In genomic region chr1:196651079-196651478, GRCh38 we compare ENCODE assay signal across 14 cellular contexts.
DNase-seq lines count a peak whose midpoint lies in the region; ATAC-seq and TF ChIP-seq lines count a peak whose summit lies in the region.
"Had no signal": no experiment of that assay in that cellular context is flagged by ENCODE, and none has a peak within 500 bp of the region (broad histone marks: within the 10 kb centered on the region; RNA-seq: fewer than 3 reads in every experiment).

No MANE protein-coding gene starts in this region.

- H3K27ac ChIP-seq in KOPT-K1 (ENCODE audit: low read depth, low read length, poor library complexity, severe bottlenecking) (peak overlapping the region; percentile 71), SU-DHL-6 (ENCODE audit: low read depth, low read length) (no peak overlapping the region)

- H3K4me2 ChIP-seq in SU-DHL-6 (ENCODE audit: low read depth, low read length, poor library complexity, severe bottlenecking), result peak overlapping the region; percentile 49

- H2AFZ ChIP-seq in SU-DHL-6 (ENCODE audit: low read depth, low read length, severe bottlenecking), result peak overlapping the region; percentile 81

- H3K4me1 Mint-ChIP-seq in stimulated activated effector memory CD8-positive, alpha-beta T cell treated with anti-CD3 and anti-CD28 coated beads, Interleukin-12 subunit alpha, Interleukin-12 subunit beta, amount 100 ng/mL, for 72 hours, result peaks cover 7% of the 10 kb centered on the region

- no peaks in the 10 kb centered on the region for H4K20me1 ChIP-seq in SU-DHL-6 (ENCODE audit: low read depth, low read length)

- peak overlapping the region; percentile 62 for H3K4me3 Mint-ChIP-seq in stimulated activated effector memory CD8-positive, alpha-beta T cell treated with anti-CD3 and anti-CD28 coated beads, Interleukin-12 subunit alpha, Interleukin-12 subunit beta, amount 100 ng/mL, for 72 hours

- peak overlapping the region; percentile 83 for H3K27ac Mint-ChIP-seq in stimulated activated effector memory CD8-positive, alpha-beta T cell treated with anti-CD3 and anti-CD28 coated beads, Interleukin-12 subunit alpha, Interleukin-12 subunit beta, amount 100 ng/mL, for 72 hours
- H3K27ac Mint-ChIP-seq: activated T-helper 2 cell treated with anti-CD3 and anti-CD28 coated beads, Interferon-gamma antibody, Interleukin-2, Interleukin-4, amounts not matched to agents 10 μg/mL and 5 μg/mL and 100 μg/mL, durations not matched to agents 14 hours and 24 hours and 36 hours had no signal

- TF ChIP-seq CTCF in SU-DHL-6 (IDR thresholded peaks at IDR 0.05; ENCODE audit: insufficient read depth, low read length, poor library complexity, severe bottlenecking) (no peak), fibroblast of pulmonary artery (IDR thresholded peaks at IDR 0.05; ENCODE audit: low read length, missing control alignments) (no peak)

- no peaks in the 10 kb centered on the region for H3K9me3 Mint-ChIP-seq in stimulated activated effector memory CD8-positive, alpha-beta T cell treated with anti-CD3 and anti-CD28 coated beads, Interleukin-12 subunit alpha, Interleukin-12 subunit beta, amount 100 ng/mL, for 72 hours
- H3K9me3 Mint-ChIP-seq: activated CD4-positive, alpha-beta memory T cell treated with anti-CD3 and anti-CD28 coated beads for 36 hours; activated T-helper 2 cell treated with anti-CD3 and anti-CD28 coated beads, Interferon-gamma antibody, Interleukin-2, Interleukin-4, amounts not matched to agents 10 μg/mL and 5 μg/mL and 100 μg/mL, durations not matched to agents 14 hours and 24 hours and 36 hours; CD14-positive monocyte had no signal

- H3K36me3 ChIP-seq in KOPT-K1 (ENCODE audit: insufficient read depth, low read length) (no peaks in the 10 kb centered on the region), SU-DHL-6 (ENCODE audit: low read length) (no peaks in the 10 kb centered on the region)
- H3K36me3 ChIP-seq: ascending aorta, ovary had no signal

- H3K9me2 ChIP-seq in SU-DHL-6 (replicated peaks; ENCODE audit: insufficient read depth, low read length), result no peaks in the 10 kb centered on the region

- H3K36me3 Mint-ChIP-seq in stimulated activated effector memory CD8-positive, alpha-beta T cell treated with anti-CD3 and anti-CD28 coated beads, Interleukin-12 subunit alpha, Interleukin-12 subunit beta, amount 100 ng/mL, for 72 hours, result no peaks in the 10 kb centered on the region
- H3K36me3 Mint-ChIP-seq: activated CD4-positive, alpha-beta memory T cell treated with anti-CD3 and anti-CD28 coated beads for 36 hours; CD14-positive monocyte had no signal

- no peak overlapping the region for H3K4me3 ChIP-seq in SU-DHL-6 (ENCODE audit: insufficient read depth, low read length, poor library complexity, severe bottlenecking)
- H3K4me3 ChIP-seq in fibroblast of pulmonary artery (replicated peaks; ENCODE audit: low read depth, low read length), result peak overlapping the region; percentile 63

- H3F3A ChIP-seq in SU-DHL-6 (ENCODE audit: insufficient read depth), result no peaks in the 10 kb centered on the region

- H3K9me3 ChIP-seq in KOPT-K1 (ENCODE audit: insufficient read depth, low read length, poor library complexity, severe bottlenecking) (no peaks in the 10 kb centered on the region), SU-DHL-6 (ENCODE audit: insufficient read depth, low read length) (no peaks in the 10 kb centered on the region)
- H3K9me3 ChIP-seq: ascending aorta, ovary had no signal

- DNase-seq in fibroblast of pulmonary artery (ENCODE audit: low read depth), result no peak
- DNase-seq in stimulated activated effector memory CD8-positive, alpha-beta T cell treated with anti-CD3 and anti-CD28 coated beads, Interleukin-12 subunit alpha, Interleukin-12 subunit beta, amount 100 ng/mL, for 72 hours (ENCODE audit: low spot score in 2 of 2), result no peak
- DNase-seq in inferior parietal cortex (ENCODE audit: extremely low spot score), result no peak
- no peak for DNase-seq in MV-4-11 (lab: John Stamatoyannopoulos, UW)
- DNase-seq: activated CD4-positive, alpha-beta memory T cell treated with anti-CD3 and anti-CD28 coated beads for 36 hours; NCI-H2029; NCI-H526 treated with DMSO at 0.1 percent for 48 hours had no signal

- H3K27me3 ChIP-seq in SU-DHL-6 (ENCODE audit: low read length), result no peaks in the 10 kb centered on the region
- H3K27me3 ChIP-seq: ascending aorta, ovary had no signal

- no peak overlapping the region for H3K9ac ChIP-seq in SU-DHL-6 (ENCODE audit: low read length)

- no peak for ATAC-seq in stimulated activated effector memory CD8-positive, alpha-beta T cell treated with anti-CD3 and anti-CD28 coated beads, Interleukin-12 subunit alpha, Interleukin-12 subunit beta, amount 100 ng/mL, for 72 hours
- ATAC-seq in GM21619 (IDR thresholded peaks at IDR 0.05; ENCODE audit: unreplicated experiment), result no peak

- H3K79me2 ChIP-seq in SU-DHL-6 (ENCODE audit: insufficient read depth, low read length), result no peaks in the 10 kb centered on the region
